14 cellular contexts compared by ENCODE assay signal in the genomic region with DNA sequence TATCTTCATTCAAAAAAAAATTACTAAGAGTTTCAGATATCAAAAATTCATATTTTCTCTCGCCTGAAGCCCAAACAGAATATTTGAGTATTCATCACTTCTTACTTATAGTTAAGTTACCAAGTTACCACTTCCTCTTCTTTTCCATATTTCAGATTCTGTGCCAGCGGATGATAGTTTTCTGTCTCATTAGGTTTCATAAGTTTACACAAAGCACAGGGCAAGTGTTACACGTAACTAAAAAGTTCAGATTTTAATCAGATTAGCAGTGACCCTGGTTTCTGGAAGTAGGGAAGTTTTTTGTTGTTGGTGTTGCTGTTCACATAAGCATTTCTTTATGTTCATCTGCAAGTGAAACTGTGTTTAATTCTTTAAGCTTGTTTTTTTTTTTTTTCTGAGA. TPM values are rescaled to one million over a fixed set of nuclear protein-coding genes. Genes with fewer than 3 reads are reported as not detected.
DNase-seq lines count a peak whose midpoint lies in the region; ATAC-seq and TF ChIP-seq lines count a peak whose summit lies in the region.
"Had no signal": no experiment of that assay in that cellular context is flagged by ENCODE, and none has a peak within 500 bp of the region (broad histone marks: within the 10 kb centered on the region; RNA-seq: fewer than 3 reads in every experiment).

No MANE protein-coding gene starts in this region.

- H3K9me3 Mint-ChIP-seq in activated T-cell treated with anti-CD3 and anti-CD28 coated beads, Interleukin-2, amount 50 U/mL, for 72 hours = no peaks in the 10 kb centered on the region
- H3K9me3 Mint-ChIP-seq in activated T-helper 17 cell treated with anti-CD3 and anti-CD28 coated beads, Interleukin-2, amount 50 U/mL, for 72 hours = no peaks in the 10 kb centered on the region
- H3K9me3 Mint-ChIP-seq in stimulated activated naive CD8-positive, alpha-beta T cell treated with anti-CD3 and anti-CD28 coated beads, Interleukin-15, Interleukin-2, amounts not matched to agents 100 ng/mL and 50 ng/mL, for 24 hours = no peaks in the 10 kb centered on the region
- H3K9me3 Mint-ChIP-seq: activated naive CD4-positive, alpha-beta T cell treated with anti-CD3 and anti-CD28 coated beads for 36 hours had no signal

- peak overlapping the region; percentile 60 to 72 for H3K4me3 Mint-ChIP-seq in activated T-cell treated with anti-CD3 and anti-CD28 coated beads, Interleukin-2, amount 50 U/mL, for 72 hours
- H3K4me3 Mint-ChIP-seq in activated T-helper 17 cell treated with anti-CD3 and anti-CD28 coated beads, Interleukin-2, amount 50 U/mL, for 72 hours = peak overlapping the region; percentile 43
- peak overlapping the region; percentile 40 for H3K4me3 Mint-ChIP-seq in stimulated activated naive CD8-positive, alpha-beta T cell treated with anti-CD3 and anti-CD28 coated beads, Interleukin-15, Interleukin-2, amounts not matched to agents 100 ng/mL and 50 ng/mL, for 24 hours
- H3K4me3 Mint-ChIP-seq: activated naive CD4-positive, alpha-beta T cell treated with anti-CD3 and anti-CD28 coated beads for 36 hours had no signal

- peaks cover 38% of the 10 kb centered on the region for H4K20me1 ChIP-seq in Loucy (ENCODE audit: insufficient read depth, low read length, poor library complexity, severe bottlenecking)

- H3K27ac Mint-ChIP-seq in activated T-cell treated with anti-CD3 and anti-CD28 coated beads, Interleukin-2, amount 50 U/mL, for 72 hours = no peak overlapping the region
- H3K27ac Mint-ChIP-seq in activated T-helper 17 cell treated with anti-CD3 and anti-CD28 coated beads, Interleukin-2, amount 50 U/mL, for 72 hours = peak overlapping the region; percentile 57
- H3K27ac Mint-ChIP-seq in stimulated activated naive CD8-positive, alpha-beta T cell treated with anti-CD3 and anti-CD28 coated beads, Interleukin-15, Interleukin-2, amounts not matched to agents 100 ng/mL and 50 ng/mL, for 24 hours = peak overlapping the region; percentile 56
- H3K27ac Mint-ChIP-seq: activated naive CD4-positive, alpha-beta T cell treated with anti-CD3 and anti-CD28 coated beads for 36 hours had no signal

- no peak overlapping the region for H3K9ac ChIP-seq in Loucy (ENCODE audit: low read depth, low read length, poor library complexity, severe bottlenecking)

- ATAC-seq in activated T-cell treated with anti-CD3 and anti-CD28 coated beads, Interleukin-2, amount 50 U/mL, for 72 hours (replicated peaks in 1 of 2) = peak; percentile 40 to 45
- peak; percentile 71 for ATAC-seq in activated T-helper 17 cell treated with anti-CD3 and anti-CD28 coated beads, Interleukin-2, amount 50 U/mL, for 72 hours (replicated peaks)
- ATAC-seq: left lung had no signal

- H3K9me2 ChIP-seq in Loucy (replicated peaks; ENCODE audit: low read depth, low read length) = no peaks in the 10 kb centered on the region

- DNase-seq in activated T-cell treated with anti-CD3 and anti-CD28 coated beads, Interleukin-2, amount 50 U/mL, for 72 hours = no peak
- DNase-seq in activated T-cell treated with anti-CD3 and anti-CD28 coated beads, Interleukin-2, amount 50 U/mL, for 1 hour = no peak
- DNase-seq in DMS153 treated with DMSO at 0.1 percent for 48 hours (lab: John Stamatoyannopoulos, UW; ENCODE audit: unreplicated experiment) (no peak), NCI-H1105 (lab: John Stamatoyannopoulos, UW) (no peak), C1 segment of cervical spinal cord (lab: John Stamatoyannopoulos, UW) (no peak)
- DNase-seq: activated naive CD4-positive, alpha-beta T cell treated with anti-CD3 and anti-CD28 coated beads for 36 hours; colonic mucosa; left lung; NCI-H1930; Peyer's patch; stomach had no signal

- H2AFZ ChIP-seq in Loucy (ENCODE audit: low read length) = no peak overlapping the region

- peaks cover 47% of the 10 kb centered on the region for H3K4me1 ChIP-seq in Loucy (ENCODE audit: insufficient read depth, low read length, poor library complexity, severe bottlenecking)
- H3K4me1 ChIP-seq: colonic mucosa had no signal

- peaks cover 1% of the 10 kb centered on the region; the same call in 1 of the 2 replicates for H3F3A ChIP-seq in Loucy (ENCODE audit: low read depth)

- peak overlapping the region; percentile 100 for H3K4me2 ChIP-seq in Loucy (ENCODE audit: low read depth, low read length, poor library complexity, severe bottlenecking)

- no peaks in the 10 kb centered on the region for H3K9me3 ChIP-seq in Loucy (ENCODE audit: insufficient read depth, low read depth, low read length)
- H3K9me3 ChIP-seq: colonic mucosa, left lung, Peyer's patch, stomach had no signal

- H3K36me3 ChIP-seq in Loucy (ENCODE audit: insufficient read depth, low read length) = no peaks in the 10 kb centered on the region
- H3K36me3 ChIP-seq: colonic mucosa, left lung, Peyer's patch had no signal

- no peaks in the 10 kb centered on the region for H3K27me3 ChIP-seq in Loucy (ENCODE audit: insufficient read depth, low read length, poor library complexity, severe bottlenecking)
- H3K27me3 ChIP-seq: colonic mucosa, left lung, Peyer's patch, stomach had no signal

- H3K36me3 Mint-ChIP-seq in activated T-cell treated with anti-CD3 and anti-CD28 coated beads, Interleukin-2, amount 50 U/mL, for 72 hours (ENCODE audit: insufficient read depth in 2 of 2) = peaks cover 0 to 1% of the 10 kb centered on the region in 2 donors
- H3K36me3 Mint-ChIP-seq in activated T-helper 17 cell treated with anti-CD3 and anti-CD28 coated beads, Interleukin-2, amount 50 U/mL, for 72 hours (ENCODE audit: low read depth) = peaks cover 26% of the 10 kb centered on the region
- peaks cover 12% of the 10 kb centered on the region for H3K36me3 Mint-ChIP-seq in stimulated activated naive CD8-positive, alpha-beta T cell treated with anti-CD3 and anti-CD28 coated beads, Interleukin-15, Interleukin-2, amounts not matched to agents 100 ng/mL and 50 ng/mL, for 24 hours (ENCODE audit: low read depth)

- no peak for TF ChIP-seq CTCF in Loucy (conservative IDR thresholded peaks at IDR 0.05; ENCODE audit: low read length)

- H3K4me3 ChIP-seq in Loucy (ENCODE audit: low read length, poor library complexity, severe bottlenecking) = no peak overlapping the region
- H3K4me3 ChIP-seq: colonic mucosa, left lung, Peyer's patch, stomach had no signal

- H3K27me3 Mint-ChIP-seq in activated T-cell treated with anti-CD3 and anti-CD28 coated beads, Interleukin-2, amount 50 U/mL, for 72 hours (ENCODE audit: low read depth) = no peaks in the 10 kb centered on the region
- no peaks in the 10 kb centered on the region for H3K27me3 Mint-ChIP-seq in activated T-helper 17 cell treated with anti-CD3 and anti-CD28 coated beads, Interleukin-2, amount 50 U/mL, for 72 hours
- H3K27me3 Mint-ChIP-seq in stimulated activated naive CD8-positive, alpha-beta T cell treated with anti-CD3 and anti-CD28 coated beads, Interleukin-15, Interleukin-2, amounts not matched to agents 100 ng/mL and 50 ng/mL, for 24 hours = no peaks in the 10 kb centered on the region

- H3K79me2 ChIP-seq in Loucy (ENCODE audit: insufficient read depth, low read length) = peaks cover 96% of the 10 kb centered on the region

- H3K4me1 Mint-ChIP-seq in activated T-cell treated with anti-CD3 and anti-CD28 coated beads, Interleukin-2, amount 50 U/mL, for 72 hours (ENCODE audit: low read depth) = peaks cover 79% of the 10 kb centered on the region
- H3K4me1 Mint-ChIP-seq in activated T-helper 17 cell treated with anti-CD3 and anti-CD28 coated beads, Interleukin-2, amount 50 U/mL, for 72 hours = peaks cover 37% of the 10 kb centered on the region
- H3K4me1 Mint-ChIP-seq in stimulated activated naive CD8-positive, alpha-beta T cell treated with anti-CD3 and anti-CD28 coated beads, Interleukin-15, Interleukin-2, amounts not matched to agents 100 ng/mL and 50 ng/mL, for 24 hours (ENCODE audit: low read depth) = peaks cover 82% of the 10 kb centered on the region

RNA-seq across cellular contexts. Expression of a gene that starts 10.2 kb away (rescaled TPM):
- 10 to 100 TPM; 47.1 to 48.2 TPM for total RNA-seq in activated T-cell treated with anti-CD3 and anti-CD28 coated beads, Interleukin-2, amount 50 U/mL, for 72 hours
- total RNA-seq in activated T-helper 17 cell treated with anti-CD3 and anti-CD28 coated beads, Interleukin-2, amount 50 U/mL, for 72 hours = 10 to 100 TPM; 32.3 to 49.8 TPM
